8 cellular contexts compared by ENCODE assay signal in genomic region chr16:57530104-57530522, GRCh38. TPM values are rescaled to one million over a fixed set of nuclear protein-coding genes. Genes with fewer than 3 reads are reported as not detected.
A peak's percentile ranks its signal among the peaks of the same experiment; 100 is the strongest.
DNase-seq lines count a peak whose midpoint lies in the region; ATAC-seq and TF ChIP-seq lines count a peak whose summit lies in the region.

No MANE protein-coding gene starts in this region.

- peaks cover 0 to 13% (median 3%) of the 10 kb centered on the region in 11 experiments; a peak in 6 of 22 replicates for H3K36me3 ChIP-seq in BLaER1 treated with 17β-estradiol and CSF1 and Interleukin-3, amounts not matched to agents 10 nM and 100 nM
- peaks cover 8% of the 10 kb centered on the region for H3K36me3 ChIP-seq in IMR-90 (ENCODE audit: control insufficient read depth, insufficient read depth, low read length)
- H3K36me3 ChIP-seq in esophagus (ENCODE audit: control insufficient read depth in 2 of 2, insufficient read depth in 2 of 2, low read length in 1 of 2), result peaks cover 0 to 3% of the 10 kb centered on the region in 2 donors
- no peaks in the 10 kb centered on the region for H3K36me3 ChIP-seq in uterus

- ATAC-seq in IMR-90 (ENCODE audit: low read depth), result peak; percentile 85

- H4K5ac ChIP-seq in IMR-90 (ENCODE audit: low read depth, low read length), result no peak overlapping the region

- peak overlapping the region; percentile 31; the same call in 1 of the 2 replicates for H2AK5ac ChIP-seq in IMR-90 (ENCODE audit: low read depth, low read length)

- TF ChIP-seq RAD21 in IMR-90 (IDR thresholded peaks at IDR 0.05; ENCODE audit: low read length), result no peak

- H3K9ac ChIP-seq in BLaER1 treated with 17β-estradiol and CSF1 and Interleukin-3, amounts not matched to agents 10 nM and 100 nM, result peak overlapping the region in 9 of 11 experiments; percentile 42 to 68 (median 54); a peak in 17 of 22 replicates
- no peak overlapping the region for H3K9ac ChIP-seq in IMR-90 (ENCODE audit: low read depth, low read length)

- in situ Hi-C loops in IMR-90 (cut with MboI; ENCODE audit: low sequenced_read_pairs), result no loop called here

- H3K9me1 ChIP-seq in IMR-90 (ENCODE audit: insufficient read depth, low read length), result peaks cover 5% of the 10 kb centered on the region; the same call in 1 of the 2 replicates

- peaks cover 0 to 20% (median 0%) of the 10 kb centered on the region in 11 experiments; a peak in 2 of 22 replicates for H3K27me3 ChIP-seq in BLaER1 treated with 17β-estradiol and CSF1 and Interleukin-3, amounts not matched to agents 10 nM and 100 nM
- no peaks in the 10 kb centered on the region for H3K27me3 ChIP-seq in IMR-90 (ENCODE audit: control insufficient read depth, insufficient read depth, low read length)
- H3K27me3 ChIP-seq in esophagus (ENCODE audit: control insufficient read depth in 1 of 2, insufficient read depth in 2 of 2, low read length in 2 of 2), result no peaks in the 10 kb centered on the region
- H3K27me3 ChIP-seq in uterus, result no peaks in the 10 kb centered on the region

- no peak overlapping the region for H2BK20ac ChIP-seq in IMR-90 (ENCODE audit: low read depth, low read length)

- H3K23ac ChIP-seq in IMR-90 (ENCODE audit: low read depth, low read length), result no peak overlapping the region

- H2AFZ ChIP-seq in IMR-90 (replicated peaks; ENCODE audit: low read length, poor library complexity), result peak overlapping the region; percentile 81

- peak overlapping the region in 5 of 10 experiments; percentile 14 to 57 (median 25); a peak in 6 of 20 replicates for H3K4me3 ChIP-seq in BLaER1 treated with 17β-estradiol and CSF1 and Interleukin-3, amounts not matched to agents 10 nM and 100 nM
- H3K4me3 ChIP-seq in IMR-90 (ENCODE audit: insufficient read depth, low read depth, low read length), result no peak overlapping the region
- H3K4me3 ChIP-seq in esophagus (ENCODE audit: low read depth in 1 of 2, low read length in 2 of 2), result no peak overlapping the region
- no peak overlapping the region for H3K4me3 ChIP-seq in uterus

- no peak overlapping the region for H4K91ac ChIP-seq in IMR-90 (ENCODE audit: insufficient read depth, low read depth, low read length)

- BruUV-seq in IMR-90 (replicated peaks; lab: Mats Ljungman, UMichigan), result no TSS peak

- H3K79me1 ChIP-seq in IMR-90 (ENCODE audit: low read depth in 1 of 2, low read length in 2 of 2), result peaks cover 0 to 20% of the 10 kb centered on the region in 2 experiments; a peak in 3 of 4 replicates

- peak overlapping the region in 1 of 2 experiments; percentile 49; a peak in 1 of 4 replicates for H4K8ac ChIP-seq in IMR-90 (ENCODE audit: low read depth in 2 of 2, low read length in 2 of 2)

- no peaks in the 10 kb centered on the region for H3K9me3 ChIP-seq in BLaER1 treated with 17β-estradiol and CSF1 and Interleukin-3, amounts not matched to agents 10 nM and 100 nM (replicated peaks in 1 of 11)
- H3K9me3 ChIP-seq in IMR-90 (ENCODE audit: control insufficient read depth, insufficient read depth, low read length), result no peaks in the 10 kb centered on the region
- no peaks in the 10 kb centered on the region for H3K9me3 ChIP-seq in esophagus (ENCODE audit: control insufficient read depth in 2 of 2, insufficient read depth in 1 of 2, low read depth in 1 of 2, low read length in 1 of 2)
- no peaks in the 10 kb centered on the region for H3K9me3 ChIP-seq in uterus

- TF ChIP-seq CTCF in GM20000 (IDR thresholded peaks at IDR 0.05; ENCODE audit: extremely low read depth, missing control alignments) (no peak), IMR-90 (conservative IDR thresholded peaks at IDR 0.05; ENCODE audit: low read depth, low read length) (no peak), uterus (IDR thresholded peaks at IDR 0.05) (no peak)

- 0 out of 2 replicates have a peak overlapping the region, but pooled peaks have one; percentile 32 for H2BK120ac ChIP-seq in IMR-90 (ENCODE audit: low read depth, low read length)

- CTCF ChIA-PET in IMR-90 (lab: Yijun Ruan, JAX), result no interaction called here

- no CpG with 5 or more reads among the region's 7 CpGs for WGBS in IMR-90 (ENCODE audit: extremely low coverage in 2 of 2, insufficient read length in 1 of 2), 2 experiments
- WGBS in esophagus, 2 donors, result 32 to 34% methylated on average over 7 of the region's 7 CpGs

- DNase-seq in GM20000 (ENCODE audit: low spot score) (peak; percentile 85), IMR-90 (peak; percentile 76), posterior vena cava (ENCODE audit: low spot score) (peak; percentile 86), uterus (peak; percentile 61 to 78), caudate nucleus (lab: John Stamatoyannopoulos, UW) (no peak)
- peak; percentile 71 to 72 for DNase-seq in activated CD4-positive, alpha-beta T cell treated with anti-CD3 and anti-CD28 coated beads, Interleukin-2, amount 50 U/mL, for 4 hours

- H2AK9ac ChIP-seq in IMR-90 (replicated peaks; ENCODE audit: low read depth, low read length, poor library complexity), result peak overlapping the region; percentile 47

- H4K20me1 ChIP-seq in BLaER1 treated with 17β-estradiol and CSF1 and Interleukin-3, amounts not matched to agents 10 nM and 100 nM, result 0 out of 22 replicates have a peak, but pooled peaks cover 0 to 8% (median 0%) of the 10 kb centered on the region in 11 experiments
- peaks cover 5% of the 10 kb centered on the region; the same call in 1 of the 2 replicates for H4K20me1 ChIP-seq in IMR-90 (ENCODE audit: insufficient read depth, low read length)

- intact Hi-C loops in IMR-90 (cut with micrococcal nuclease), result no loop called here
- intact Hi-C loops in posterior vena cava (cut with DNase I), result no loop called here
- intact Hi-C loops in uterus (cut with DNase I; ENCODE audit: low total_unique reads), result no loop called here

- H3K56ac ChIP-seq in IMR-90 (ENCODE audit: extremely low read depth, insufficient read depth, low read length), result no peak overlapping the region

- no peak overlapping the region for H3K18ac ChIP-seq in IMR-90 (ENCODE audit: low read depth, low read length)

- TF ChIP-seq POLR2A in IMR-90 (IDR thresholded peaks at IDR 0.05; ENCODE audit: low read depth, low read length) (no peak), uterus (IDR thresholded peaks at IDR 0.05) (no peak)

- peaks cover 66 to 100% (median 92%) of the 10 kb centered on the region in 10 experiments for H3K4me1 ChIP-seq in BLaER1 treated with 17β-estradiol and CSF1 and Interleukin-3, amounts not matched to agents 10 nM and 100 nM
- H3K4me1 ChIP-seq in IMR-90 (ENCODE audit: control insufficient read depth, insufficient read depth, low read length) (peaks cover 21% of the 10 kb centered on the region), esophagus (ENCODE audit: control insufficient read depth in 2 of 2, insufficient read depth in 2 of 2, low read length in 1 of 2) (peaks cover 11 to 23% of the 10 kb centered on the region in 2 donors), uterus (peaks cover 5 to 18% of the 10 kb centered on the region in 2 donors)

- peak overlapping the region; percentile 15 for H2BK5ac ChIP-seq in IMR-90 (ENCODE audit: low read depth, low read length, poor library complexity, severe bottlenecking)

- peak overlapping the region in 10 of 11 experiments; percentile 10 to 77 (median 68); a peak in 19 of 22 replicates for H3K27ac ChIP-seq in BLaER1 treated with 17β-estradiol and CSF1 and Interleukin-3, amounts not matched to agents 10 nM and 100 nM
- no peak overlapping the region for H3K27ac ChIP-seq in IMR-90 (ENCODE audit: insufficient read depth, low read length)
- H3K27ac ChIP-seq in esophagus (ENCODE audit: low read depth in 2 of 2, low read length in 1 of 2), result peak overlapping the region; percentile 13 to 67
- peak overlapping the region; percentile 62 to 71 for H3K27ac ChIP-seq in uterus
- H3K27ac ChIP-seq in caudate nucleus (ENCODE audit: low read depth, low read length), result no peak overlapping the region

- no peak overlapping the region for H3K14ac ChIP-seq in IMR-90 (replicated peaks; ENCODE audit: low read depth, low read length)

- dilution Hi-C loops in IMR-90 (cut with HindIII; ENCODE audit: low sequenced_read_pairs, unreplicated experiment), result no loop called here

- peak overlapping the region; percentile 74 to 96 (median 93) for H3K4me2 ChIP-seq in BLaER1 treated with 17β-estradiol and CSF1 and Interleukin-3, amounts not matched to agents 10 nM and 100 nM
- H3K4me2 ChIP-seq in IMR-90 (ENCODE audit: low read depth, low read length), result no peak overlapping the region

- H2BK15ac ChIP-seq in IMR-90 (ENCODE audit: low read depth, low read length), result no peak overlapping the region

- peak overlapping the region; percentile 59; the same call in 1 of the 2 replicates for H3K4ac ChIP-seq in IMR-90 (ENCODE audit: low read depth, low read length)

- POLR2A ChIA-PET in IMR-90 (lab: Charles Lee; ENCODE audit: unreplicated experiment), result no interaction called here

TF ChIP-seq in IMR-90, 13 proteins besides CTCF, POLR2A, EP300 and RAD21:
- TF ChIP-seq MAZ (IDR thresholded peaks at IDR 0.05; ENCODE audit: borderline replicate concordance, low read depth, low read length) (peak; percentile 78; the same call in 1 of the 2 replicates), RFX5 (IDR thresholded peaks at IDR 0.05; ENCODE audit: low read depth, low read length) (no peak), NFE2L2 (IDR thresholded peaks at IDR 0.05; ENCODE audit: low read depth, low read length) (no peak), CHD1 (IDR thresholded peaks at IDR 0.05; ENCODE audit: low read depth, low read length) (no peak), FOS (IDR thresholded peaks at IDR 0.05; ENCODE audit: low read depth, low read length) (peak; percentile 29; the same call in 1 of the 2 replicates), CEBPB (IDR thresholded peaks at IDR 0.05; ENCODE audit: low read depth, low read length) (no peak)

RNA-seq across cellular contexts. Expression of gene CCDC102A, which starts 6.3 kb away (rescaled TPM):
- total RNA-seq in IMR-90 (2012; rRNA removed), result 5.4 and 5.6 TPM in 2 replicates
- polyA plus RNA-seq in IMR-90 (2012; rRNA removed), result 8.5 and 11.4 TPM in 2 replicates
- 20.6 and 24.3 TPM in 2 replicates for polyA plus RNA-seq in IMR-90 (2012; cell fraction: cytosol; rRNA removed)
- 9.6 and 18.3 TPM in 2 replicates for polyA plus RNA-seq in IMR-90 (2012; cell fraction: nucleus; rRNA removed; ENCODE audit: low replicate concordance)
- polyA plus RNA-seq in esophagus, result 1 to 10 TPM; 2.6 TPM
- total RNA-seq in posterior vena cava, result 10 to 100 TPM; 16.9 to 18.3 TPM
- 10 to 100 TPM in 3 of 4 donors, 1 to 10 TPM in 1; 8.7 to 23.6 (median 22.0) TPM for total RNA-seq in uterus

RNA-seq across cellular contexts. Expression of gene ADGRG5, which starts 12.3 kb away (rescaled TPM):
- not detected in 2 replicates for total RNA-seq in IMR-90 (2012; rRNA removed)
- polyA plus RNA-seq in IMR-90 (2012; rRNA removed), result not detected in 2 replicates
- 0.02 TPM in 1 of 2 replicates, not detected in the other for polyA plus RNA-seq in IMR-90 (2012; cell fraction: cytosol; rRNA removed)
- 0.04 TPM in 1 of 2 replicates, not detected in the other for polyA plus RNA-seq in IMR-90 (2012; cell fraction: nucleus; rRNA removed; ENCODE audit: low replicate concordance)
- polyA plus RNA-seq in esophagus, result under 1 TPM; 0.49 to 0.85 TPM
- under 1 TPM; 0.05 to 0.32 TPM for total RNA-seq in posterior vena cava
- 1 to 10 TPM in 1 of 4 donors, under 1 TPM in 2, not detected in 1; 0.14 to 1.5 (median 0.76) TPM for total RNA-seq in uterus

RNA-seq across cellular contexts. Expression of gene DOK4, which starts 43.8 kb away (rescaled TPM):
- total RNA-seq in IMR-90 (2012; rRNA removed) (20.3 and 22.0 TPM in 2 replicates), posterior vena cava (10 to 100 TPM; 29.2 to 31.1 TPM), uterus (10 to 100 TPM in 3 of 4 donors, 1 to 10 TPM in 1; 1.8 to 31.6 (median 24.5) TPM)
- polyA plus RNA-seq in IMR-90 (2012; rRNA removed) (25.9 and 30.1 TPM in 2 replicates), esophagus (10 to 100 TPM; 27.6 to 33.7 TPM)
- polyA plus RNA-seq in IMR-90 (2012; cell fraction: cytosol; rRNA removed), result 18.4 and 29.8 TPM in 2 replicates
- polyA plus RNA-seq in IMR-90 (2012; cell fraction: nucleus; rRNA removed; ENCODE audit: low replicate concordance), result 50.8 and 77.6 TPM in 2 replicates

Comparison
In these comparisons a context has a peak if more than half of its experiments do, and no peak if none do; other contexts are left out.
1. H3K27ac ChIP-seq: peak in BLaER1 treated with 17β-estradiol and CSF1 and Interleukin-3, amounts not matched to agents 10 nM and 100 nM (10 of 11), esophagus (2 of 2) and uterus (2 of 2); none in IMR-90 (single experiment) and caudate nucleus (single experiment).
2. DNase-seq: peak in GM20000 (single experiment), IMR-90 (single experiment), activated CD4-positive, alpha-beta T cell treated with anti-CD3 and anti-CD28 coated beads, Interleukin-2, amount 50 U/mL, for 4 hours (2 of 2), posterior vena cava (single experiment) and uterus (2 of 2); none in caudate nucleus (0 of 61).